In the genomic region with DNA sequence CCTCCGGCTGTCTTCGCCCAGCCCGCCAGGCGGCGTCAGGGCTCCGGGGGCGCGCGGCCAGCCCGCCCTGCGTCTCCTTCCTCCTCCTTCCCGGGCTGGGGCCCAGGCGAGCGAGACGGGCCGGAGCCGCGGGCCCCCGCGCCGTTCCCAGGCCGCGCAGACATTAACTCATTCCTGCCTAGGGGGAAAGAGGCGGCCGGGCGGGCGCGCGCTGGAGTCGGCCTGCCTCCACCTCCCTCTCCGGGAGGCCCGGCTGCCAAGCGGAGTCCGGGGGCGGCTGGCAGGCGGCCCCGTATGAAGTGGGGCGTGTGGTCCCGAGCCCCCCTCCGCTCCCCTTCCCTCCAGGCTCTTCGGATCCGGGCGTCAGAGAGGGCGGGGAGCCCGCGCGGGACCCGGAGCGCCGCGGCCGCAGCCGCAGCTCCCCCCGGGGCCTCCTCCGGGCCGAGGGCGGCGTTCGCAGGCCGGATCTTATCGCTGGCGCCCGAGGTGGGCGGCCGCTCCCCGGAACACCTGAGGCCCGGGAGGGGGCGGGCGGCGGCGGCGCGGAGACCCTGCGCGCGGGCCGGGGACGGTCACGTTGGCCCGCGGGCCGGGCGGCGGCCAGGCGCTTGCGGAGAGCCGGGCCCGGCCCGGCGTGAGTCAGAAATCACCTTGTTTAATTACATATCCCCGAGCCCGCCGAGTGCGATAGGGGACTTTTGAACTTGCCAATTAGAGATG, we compare ENCODE assay signal across 8 cellular contexts. TPM values are rescaled to one million over a fixed set of nuclear protein-coding genes. Genes with fewer than 3 reads are reported as not detected.
DNase-seq lines count a peak whose midpoint lies in the region; ATAC-seq and TF ChIP-seq lines count a peak whose summit lies in the region.

No MANE protein-coding gene starts in this region.

- no peaks in the 10 kb centered on the region for H3K9me3 ChIP-seq in right lobe of liver

- H3K27me3 ChIP-seq in right lobe of liver: no peaks in the 10 kb centered on the region

- no peaks in the 10 kb centered on the region for H3K36me3 ChIP-seq in right lobe of liver

- peak overlapping the region; percentile 78 to 79 (median 78) for H3K4me3 ChIP-seq in right lobe of liver

- in situ Hi-C loops in GM18951 (cut with MboI; ENCODE audit: low sequenced_read_pairs, unreplicated experiment): no loop called here

- peak; percentile 84 to 94 (median 86) for TF ChIP-seq CTCF in right lobe of liver (IDR thresholded peaks at IDR 0.05)

- intact Hi-C loops in right lobe of liver (cut with DNase I): no loop called here

- H3K4me1 ChIP-seq in right lobe of liver: no peaks in the 10 kb centered on the region

- TF ChIP-seq POLR2A in GM18951 (IDR thresholded peaks at IDR 0.05; ENCODE audit: extremely low read depth, insufficient read depth, insufficient read length): peak; percentile 69
- peak; percentile 57 for TF ChIP-seq POLR2A in right lobe of liver (IDR thresholded peaks at IDR 0.05)

- ATAC-seq in HG03159 (IDR thresholded peaks at IDR 0.05; ENCODE audit: unreplicated experiment) (peak; percentile 80), right lobe of liver (peak; percentile 95 to 98 (median 96))

- no CpG with 5 or more reads among the region's 94 CpGs for WGBS in right lobe of liver (ENCODE audit: insufficient coverage, low coverage, low lambda C conversion rate, missing lambda C conversion rate)

- H3K27ac ChIP-seq in right lobe of liver: peak overlapping the region; percentile 80 to 93 (median 86)

- DNase-seq in Ammon's horn (ENCODE audit: low spot score) (peak; percentile 86), NCI-H2227 treated with DMSO at 0.1 percent for 48 hours (lab: John Stamatoyannopoulos, UW) (peak; percentile 77), dedifferentiated amniotic fluid mesenchymal stem cell (ENCODE audit: extremely low spot score) (peak; percentile 89), right lobe of liver (peak; percentile 86 to 88 (median 87))
- peak; percentile 79 for DNase-seq in activated CD4-positive, alpha-beta T cell treated with anti-CD3 and anti-CD28 coated beads, Interleukin-2, amount 50 U/mL, for 1 hour
- peak; percentile 78 to 84 for DNase-seq in stimulated activated CD4-positive, alpha-beta T cell treated with anti-CD3 and anti-CD28 coated beads, Interleukin-4, amount 100 ng/mL, for 4 hours

RNA-seq across cellular contexts. Expression of gene LDB3, which starts 43.1 kb away (rescaled TPM):
- under 1 TPM; 0.07 to 0.29 (median 0.12) TPM for total RNA-seq in right lobe of liver

RNA-seq across cellular contexts. Expression of gene BMPR1A, which starts 45.0 kb away (rescaled TPM):
- 10 to 100 TPM in 5 of 6 experiments, 1 to 10 TPM in 1; 9.9 to 20.4 (median 12.4) TPM for total RNA-seq in right lobe of liver

RNA-seq across cellular contexts. Expression of gene OPN4, which starts 57.0 kb away (rescaled TPM):
- total RNA-seq in right lobe of liver: not detected

Comparison
In these comparisons a context has a peak if more than half of its experiments do, and no peak if none do; other contexts are left out.
1. Peak in every context shown above with its lines: DNase-seq, ATAC-seq, H3K4me3 ChIP-seq and H3K27ac ChIP-seq.